In the genomic region with DNA sequence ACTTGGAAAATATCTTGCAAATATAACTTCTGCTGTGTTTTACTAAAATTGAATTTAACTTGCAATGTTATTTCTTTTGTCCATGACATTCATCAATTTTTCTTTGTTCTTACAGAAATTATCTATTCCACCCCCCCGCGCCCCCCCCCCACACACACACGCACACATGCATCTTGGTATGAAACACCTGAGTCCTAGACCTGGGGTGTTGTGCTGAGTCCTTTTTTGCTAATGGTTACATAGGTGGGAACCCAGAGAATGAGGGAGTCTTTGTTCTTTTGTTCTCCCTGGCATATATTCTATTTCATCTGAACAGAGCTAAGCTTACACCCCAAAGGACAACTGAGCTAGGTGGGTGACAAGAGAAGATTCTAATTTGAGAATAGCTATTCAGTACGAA, we compare ENCODE assay signal across 19 cellular contexts.
DNase-seq lines count a peak whose midpoint lies in the region; ATAC-seq, FAIRE-seq and TF ChIP-seq lines count a peak whose summit lies in the region.
"Had no signal": no experiment of that assay in that cellular context is flagged by ENCODE, and none has a peak within 500 bp of the region (broad histone marks: within the 10 kb centered on the region; RNA-seq: fewer than 3 reads in every experiment).

No MANE protein-coding gene starts in this region.

- H3K14ac ChIP-seq in trophoblast cell (ENCODE audit: low read length): peak overlapping the region; percentile 35

- H2AFZ ChIP-seq in K562 (ENCODE audit: low read depth, low read length): peak overlapping the region; percentile 76
- no peak overlapping the region for H2AFZ ChIP-seq in trophoblast cell (ENCODE audit: insufficient read depth, low read length, poor library complexity)

- H4K20me1 ChIP-seq in K562 (replicated peaks; ENCODE audit: control insufficient read depth, insufficient read depth, low read length): no peaks in the 10 kb centered on the region

- H2BK5ac ChIP-seq in trophoblast cell (ENCODE audit: low read depth, low read length, poor library complexity): peak overlapping the region; percentile 61

- POLR2A ChIA-PET in K562 (lab: Yijun Ruan, JAX): interaction anchor here (0.8 kb wide), 1 partner anchor 943 kb away, joined by 4 read pairs; no protein-coding TSS in a partner anchor

- 14% methylated on average over 1 of the region's 4 CpGs for WGBS in K562 (ENCODE audit: insufficient coverage, low coverage, missing lambda C conversion rate)
- WGBS in trophoblast cell (ENCODE audit: extremely low coverage, insufficient coverage, insufficient read length): no CpG with 5 or more reads among the region's 4 CpGs

- no peaks in the 10 kb centered on the region for H3K79me2 ChIP-seq in K562 (ENCODE audit: control insufficient read depth, insufficient read depth, low read length)
- H3K79me2 ChIP-seq in trophoblast cell (ENCODE audit: control insufficient read depth, insufficient read depth, low read length, poor library complexity): peaks cover 8% of the 10 kb centered on the region

- H4K8ac ChIP-seq in trophoblast cell (ENCODE audit: low read depth, low read length): no peak overlapping the region

- no peaks in the 10 kb centered on the region for H3K9me1 ChIP-seq in K562 (ENCODE audit: control insufficient read depth, insufficient read depth, low read length)

- no peak overlapping the region for H2AK5ac ChIP-seq in trophoblast cell (ENCODE audit: low read length)

- H3K18ac ChIP-seq in trophoblast cell (ENCODE audit: low read length): no peak overlapping the region

- H3K4me1 Mint-ChIP-seq in activated CD4-positive, alpha-beta T cell treated with anti-CD3 and anti-CD28 coated beads, Interleukin-2, amount 10 ng/mL, durations not matched to agents 24 days and 14 days: peaks cover 12% of the 10 kb centered on the region
- H3K4me1 Mint-ChIP-seq in HFFc6 (ENCODE audit: low read depth): peaks cover 47% of the 10 kb centered on the region

- no peak overlapping the region for H3K4me3 Mint-ChIP-seq in activated CD4-positive, alpha-beta T cell treated with anti-CD3 and anti-CD28 coated beads, Interleukin-2, amount 10 ng/mL, durations not matched to agents 24 days and 14 days
- no peak overlapping the region for H3K4me3 Mint-ChIP-seq in HFFc6
- H3K4me3 Mint-ChIP-seq: CD8-positive, alpha-beta memory T cell had no signal

- no peaks in the 10 kb centered on the region for H3K9me3 Mint-ChIP-seq in activated CD4-positive, alpha-beta T cell treated with anti-CD3 and anti-CD28 coated beads, Interleukin-2, amount 10 ng/mL, durations not matched to agents 24 days and 14 days
- no peaks in the 10 kb centered on the region for H3K9me3 Mint-ChIP-seq in HFFc6
- H3K9me3 Mint-ChIP-seq: CD8-positive, alpha-beta memory T cell had no signal

- no peak for TF ChIP-seq EP300 in K562 (IDR thresholded peaks at IDR 0.05; ENCODE audit: low read length)

- no TSS peak for BruUV-seq in K562 (replicated peaks; lab: Mats Ljungman, UMichigan)

- H3K4me2 ChIP-seq in K562 (ENCODE audit: insufficient read depth, low read length) (no peak overlapping the region), trophoblast cell (ENCODE audit: low read length) (no peak overlapping the region)

- H3K4ac ChIP-seq in trophoblast cell (ENCODE audit: low read depth, low read length): peak overlapping the region; percentile 15

- no peak overlapping the region for H3K27ac Mint-ChIP-seq in activated CD4-positive, alpha-beta T cell treated with anti-CD3 and anti-CD28 coated beads, Interleukin-2, amount 10 ng/mL, durations not matched to agents 24 days and 14 days
- no peak overlapping the region for H3K27ac Mint-ChIP-seq in HFFc6

- H4K91ac ChIP-seq in trophoblast cell (ENCODE audit: low read depth, low read length): peak overlapping the region; percentile 91

- no peak for ATAC-seq in K562
- ATAC-seq: SK-N-SH treated with all-trans-retinoic acid at 6 μM for 48 hours had no signal

- H3K27me3 Mint-ChIP-seq in activated CD4-positive, alpha-beta T cell treated with anti-CD3 and anti-CD28 coated beads, Interleukin-2, amount 10 ng/mL, durations not matched to agents 24 days and 14 days: peaks cover 19% of the 10 kb centered on the region
- H3K27me3 Mint-ChIP-seq in HFFc6 (ENCODE audit: insufficient read depth): peaks cover 2% of the 10 kb centered on the region; the same call in 1 of the 2 replicates

- in situ Hi-C loops in K562 (cut with MboI): no loop called here

- H3K4me3 ChIP-seq in HUES6 (ENCODE audit: low read depth, low read length) (no peak overlapping the region), K562 (no peak overlapping the region), iPS-20b (ENCODE audit: low read length) (no peak overlapping the region), trophoblast cell (ENCODE audit: low read depth, low read length) (no peak overlapping the region), dorsolateral prefrontal cortex (no peak overlapping the region)

- intact Hi-C loops in K562 (cut with micrococcal nuclease) (loop anchor here (2.0 to 5.0 kb wide), 2 partner anchors 130 to 405 kb away; no protein-coding TSS in a partner anchor), dorsolateral prefrontal cortex (cut with DNase I) (no loop called here)
- intact Hi-C loops in activated CD4-positive, alpha-beta T cell treated with anti-CD3 and anti-CD28 coated beads, Interleukin-2, amount 10 ng/mL, durations not matched to agents 24 days and 14 days (cut with micrococcal nuclease): no loop called here

- peaks cover 26% of the 10 kb centered on the region for H3K4me1 ChIP-seq in HUES6 (ENCODE audit: control insufficient read depth, insufficient read depth, low read length)
- peaks cover 5 to 32% of the 10 kb centered on the region in 2 experiments for H3K4me1 ChIP-seq in K562 (replicated peaks in 1 of 2; ENCODE audit: control insufficient read depth in 2 of 2, insufficient read depth in 2 of 2, low read length in 2 of 2)
- H3K4me1 ChIP-seq in iPS-20b (ENCODE audit: insufficient read depth, low read length): peaks cover 36% of the 10 kb centered on the region
- H3K4me1 ChIP-seq in trophoblast cell (ENCODE audit: control insufficient read depth in 1 of 2, insufficient read depth in 2 of 2, low read length in 2 of 2): peaks cover 2 to 23% of the 10 kb centered on the region in 2 experiments

- H3K27ac ChIP-seq in HUES6 (ENCODE audit: low read depth, low read length) (peak overlapping the region; percentile 10; the same call in 1 of the 2 replicates), K562 (ENCODE audit: extremely low read depth, low read depth, low read length) (peak overlapping the region; percentile 61; the same call in 1 of the 3 replicates), iPS-20b (ENCODE audit: low read length) (no peak overlapping the region), trophoblast cell (ENCODE audit: low read depth, low read length) (peak overlapping the region; percentile 96), dorsolateral prefrontal cortex (no peak overlapping the region)

- CTCF ChIA-PET in K562 (lab: Yijun Ruan, JAX; ENCODE audit: low intra/inter-chr PET ratio): no interaction called here

- no peak overlapping the region for H3K23ac ChIP-seq in trophoblast cell (ENCODE audit: low read length)

- no peaks in the 10 kb centered on the region for H3K36me3 ChIP-seq in HUES6 (ENCODE audit: control insufficient read depth, insufficient read depth, low read length)
- no peaks in the 10 kb centered on the region for H3K36me3 ChIP-seq in K562 (ENCODE audit: control insufficient read depth, insufficient read depth, low read length)
- no peaks in the 10 kb centered on the region for H3K36me3 ChIP-seq in iPS-20b (ENCODE audit: insufficient read depth, low read depth, low read length)
- H3K36me3 ChIP-seq in trophoblast cell (ENCODE audit: control insufficient read depth in 1 of 2, insufficient read depth in 2 of 2, low read length in 2 of 2): no peaks in the 10 kb centered on the region

- DNase-seq in K562 (ENCODE audit: extremely low read depth in 1 of 4, low spot score in 3 of 4) (no peak), trophoblast cell (no peak), dorsolateral prefrontal cortex (no peak), HFFc6 (no peak)
- no peak for DNase-seq in activated CD4-positive, alpha-beta T cell treated with anti-CD3 and anti-CD28 coated beads, Interleukin-2, amount 10 ng/mL, durations not matched to agents 24 days and 14 days
- DNase-seq: ACHN; C1 segment of cervical spinal cord; CD8-positive, alpha-beta memory T cell; DMS53; EL; HCEC 1CT; KBM-7; NCI-H1105; NCI-H2081; NCI-H748 treated with DMSO at 0.1 percent for 48 hours; SHP77 treated with DMSO at 0.1 percent for 48 hours had no signal

- TF ChIP-seq RAD21 in K562 (CRISPR knock-in tag; conservative IDR thresholded peaks at IDR 0.05 in 1 of 2, IDR thresholded peaks at IDR 0.05 in 1 of 2): no peak

- H3K9me3 ChIP-seq in HUES6 (ENCODE audit: control insufficient read depth, insufficient read depth, low read depth, low read length): no peaks in the 10 kb centered on the region
- peaks cover 4% of the 10 kb centered on the region; the same call in 1 of the 2 replicates for H3K9me3 ChIP-seq in K562 (replicated peaks; ENCODE audit: control insufficient read depth, insufficient read depth, low read depth, low read length)
- no peaks in the 10 kb centered on the region for H3K9me3 ChIP-seq in iPS-20b (ENCODE audit: insufficient read depth, low read depth, low read length)
- no peaks in the 10 kb centered on the region for H3K9me3 ChIP-seq in trophoblast cell (ENCODE audit: insufficient read depth, low read depth, low read length)

- no peak overlapping the region for H2BK12ac ChIP-seq in trophoblast cell (ENCODE audit: low read length)

- H3K9ac ChIP-seq in HUES6 (ENCODE audit: low read length) (no peak overlapping the region), K562 (ENCODE audit: insufficient read depth in 1 of 2, low read depth in 2 of 2, low read length in 2 of 2) (no peak overlapping the region), iPS-20b (ENCODE audit: low read depth, low read length) (peak overlapping the region; percentile 8; the same call in 1 of the 2 replicates), trophoblast cell (ENCODE audit: low read length) (no peak overlapping the region)

- peak overlapping the region; percentile 52 for H2BK120ac ChIP-seq in trophoblast cell (ENCODE audit: insufficient read depth, low read length, poor library complexity)

- no peak for FAIRE-seq in K562 (lab: Jason Lieb, UNC)

- TF ChIP-seq POLR2A in K562 (conservative IDR thresholded peaks at IDR 0.05): no peak

- TF ChIP-seq CTCF in K562 (IDR thresholded peaks at IDR 0.05 in 2 of 3, conservative IDR thresholded peaks at IDR 0.05 in 1 of 3; ENCODE audit: insufficient read depth in 2 of 3, low read depth in 1 of 3, low read length in 3 of 3): no peak
- no peak for TF ChIP-seq CTCF in dorsolateral prefrontal cortex (IDR thresholded peaks at IDR 0.05 in 54 of 56, conservative IDR thresholded peaks at IDR 0.05 in 2 of 56; ENCODE audit: low read depth in 1 of 56, partially characterized antibody in 56 of 56)
- no peak for TF ChIP-seq CTCF in HFFc6 (IDR thresholded peaks at IDR 0.05)

- H3K79me1 ChIP-seq in trophoblast cell (ENCODE audit: low read length): peaks cover 48% of the 10 kb centered on the region

- no peaks in the 10 kb centered on the region for H3K27me3 ChIP-seq in HUES6 (ENCODE audit: control insufficient read depth, insufficient read depth, low read length)
- H3K27me3 ChIP-seq in K562 (ENCODE audit: control insufficient read depth in 2 of 2, insufficient read depth in 2 of 2, low read length in 2 of 2): no peaks in the 10 kb centered on the region
- H3K27me3 ChIP-seq in iPS-20b (ENCODE audit: insufficient read depth, low read length): no peaks in the 10 kb centered on the region
- no peaks in the 10 kb centered on the region for H3K27me3 ChIP-seq in trophoblast cell (ENCODE audit: insufficient read depth, low read length)
- peaks cover 0 to 6% (median 0%) of the 10 kb centered on the region in 45 donors for H3K27me3 ChIP-seq in dorsolateral prefrontal cortex

- no peak overlapping the region for H4K12ac ChIP-seq in trophoblast cell (ENCODE audit: low read depth, low read length)

- no peaks in the 10 kb centered on the region for H3K36me3 Mint-ChIP-seq in activated CD4-positive, alpha-beta T cell treated with anti-CD3 and anti-CD28 coated beads, Interleukin-2, amount 10 ng/mL, durations not matched to agents 24 days and 14 days (ENCODE audit: low read depth)
- H3K36me3 Mint-ChIP-seq in HFFc6 (ENCODE audit: low read depth): no peaks in the 10 kb centered on the region
- H3K36me3 Mint-ChIP-seq: CD8-positive, alpha-beta memory T cell had no signal

Comparison
In these comparisons a context has a peak if more than half of its experiments do, and no peak if none do; other contexts are left out.
1. H3K27ac ChIP-seq: peak in HUES6 (single experiment), K562 (single experiment) and trophoblast cell (single experiment); none in iPS-20b (single experiment) and dorsolateral prefrontal cortex (0 of 59).